In the genomic region with DNA sequence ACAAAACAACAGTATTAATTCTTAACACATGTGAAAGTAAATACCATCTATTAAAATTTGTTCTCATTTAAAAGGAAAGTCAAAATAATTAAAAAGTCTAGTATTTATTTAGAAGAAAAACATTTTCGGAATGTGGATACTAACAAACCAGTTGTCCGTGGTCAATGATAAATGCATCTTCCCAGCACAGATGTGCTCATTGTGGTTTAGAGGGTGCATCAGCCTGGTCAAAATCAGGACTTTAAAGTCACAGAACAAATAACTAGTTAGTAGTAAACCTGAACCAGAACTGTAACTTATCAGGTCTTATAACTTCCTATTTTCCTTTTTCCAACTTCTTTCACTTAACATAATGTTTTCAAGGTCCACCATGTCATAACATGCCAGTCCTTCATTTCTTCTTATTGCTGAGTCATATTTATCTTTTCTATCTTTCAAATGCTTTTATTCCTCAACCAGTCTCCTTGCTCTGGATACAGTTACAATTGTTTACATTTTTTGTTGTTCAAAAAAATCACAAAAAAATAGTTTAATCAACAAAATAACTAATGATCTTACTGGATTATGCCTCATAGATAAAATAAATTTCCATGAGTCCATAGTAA, we compare ENCODE assay signal across 2 cellular contexts.
TF ChIP-seq lines count a peak whose summit lies in the region.

No MANE protein-coding gene starts in this region.

TF ChIP-seq in IMR-90, 13 proteins besides CTCF, POLR2A, EP300 and RAD21:
- TF ChIP-seq CHD1 (IDR thresholded peaks at IDR 0.05; ENCODE audit: low read depth, low read length), result no peak
- TF ChIP-seq MAFK (IDR thresholded peaks at IDR 0.05; ENCODE audit: low read depth, low read length), result peak; percentile 52
- TF ChIP-seq NFE2L2 (IDR thresholded peaks at IDR 0.05; ENCODE audit: low read depth, low read length), result peak; percentile 77
- no peak for TF ChIP-seq RCOR1 (IDR thresholded peaks at IDR 0.05; ENCODE audit: insufficient replicate concordance, low read length)

TF ChIP-seq in K562, 482 proteins besides CTCF, POLR2A, EP300 and RAD21:
- TF ChIP-seq NFE2L1 (tag; IDR thresholded peaks at IDR 0.05; ENCODE audit: borderline replicate concordance, low read depth) (peak; percentile 74; the same call in 1 of the 2 replicates), ZNF316 (IDR thresholded peaks at IDR 0.05) (peak; percentile 95), NFE2 (IDR thresholded peaks at IDR 0.05; ENCODE audit: low read depth) (peak; percentile 77), MAFF (IDR thresholded peaks at IDR 0.05; ENCODE audit: low read length) (peak; percentile 76; the same call in 1 of the 2 replicates), ETV1 (tag; conservative IDR thresholded peaks at IDR 0.05; ENCODE audit: low read depth) (no peak), FOSL1 (tag; conservative IDR thresholded peaks at IDR 0.05) (0 out of 2 replicates have a peak, but pooled peaks have one; percentile 24), HIVEP1 (CRISPR knock-in tag; IDR thresholded peaks at IDR 0.05) (no peak), BACH1 (tag; IDR thresholded peaks at IDR 0.05) (peak; percentile 80), C11orf30 (IDR thresholded peaks at IDR 0.05; ENCODE audit: low read depth) (peak; percentile 89), MAFG (tag; conservative IDR thresholded peaks at IDR 0.05) (peak; percentile 94), MAFK (IDR thresholded peaks at IDR 0.05; ENCODE audit: low read length) (peak; percentile 66; the same call in 1 of the 2 replicates), ZNF24 (IDR thresholded peaks at IDR 0.05) (peak; percentile 87)
- TF ChIP-seq, protein P1, sequence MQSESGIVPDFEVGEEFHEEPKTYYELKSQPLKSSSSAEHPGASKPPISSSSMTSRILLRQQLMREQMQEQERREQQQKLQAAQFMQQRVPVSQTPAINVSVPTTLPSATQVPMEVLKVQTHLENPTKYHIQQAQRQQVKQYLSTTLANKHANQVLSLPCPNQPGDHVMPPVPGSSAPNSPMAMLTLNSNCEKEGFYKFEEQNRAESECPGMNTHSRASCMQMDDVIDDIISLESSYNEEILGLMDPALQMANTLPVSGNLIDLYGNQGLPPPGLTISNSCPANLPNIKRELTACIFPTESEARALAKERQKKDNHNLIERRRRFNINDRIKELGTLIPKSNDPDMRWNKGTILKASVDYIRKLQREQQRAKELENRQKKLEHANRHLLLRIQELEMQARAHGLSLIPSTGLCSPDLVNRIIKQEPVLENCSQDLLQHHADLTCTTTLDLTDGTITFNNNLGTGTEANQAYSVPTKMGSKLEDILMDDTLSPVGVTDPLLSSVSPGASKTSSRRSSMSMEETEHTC (IDR thresholded peaks at IDR 0.05), result no peak
- TF ChIP-seq, protein P2, sequence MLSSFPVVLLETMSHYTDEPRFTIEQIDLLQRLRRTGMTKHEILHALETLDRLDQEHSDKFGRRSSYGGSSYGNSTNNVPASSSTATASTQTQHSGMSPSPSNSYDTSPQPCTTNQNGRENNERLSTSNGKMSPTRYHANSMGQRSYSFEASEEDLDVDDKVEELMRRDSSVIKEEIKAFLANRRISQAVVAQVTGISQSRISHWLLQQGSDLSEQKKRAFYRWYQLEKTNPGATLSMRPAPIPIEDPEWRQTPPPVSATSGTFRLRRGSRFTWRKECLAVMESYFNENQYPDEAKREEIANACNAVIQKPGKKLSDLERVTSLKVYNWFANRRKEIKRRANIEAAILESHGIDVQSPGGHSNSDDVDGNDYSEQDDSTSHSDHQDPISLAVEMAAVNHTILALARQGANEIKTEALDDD (IDR thresholded peaks at IDR 0.05), result peak; percentile 89
